Comparison of ENCODE assay signal across 1 cellular context in genomic region chr12:113149361-113150150, GRCh38.
TF ChIP-seq lines count a peak whose summit lies in the region.

Gene CFAP73 (plus strand): TSS chr12:113149724. CDS start chr12:113149858, 134 bp downstream.

TF ChIP-seq in H1, 55 proteins besides CTCF, POLR2A, EP300 and RAD21:
- TF ChIP-seq TEAD4 (IDR thresholded peaks at IDR 0.05; ENCODE audit: low read depth, low read length), result peak; percentile 89
- TF ChIP-seq HDAC2 (IDR thresholded peaks at IDR 0.05; ENCODE audit: borderline replicate concordance in 1 of 2, low read depth in 2 of 2, low read length in 2 of 2), result no peak
- TF ChIP-seq ATF3 (IDR thresholded peaks at IDR 0.05; ENCODE audit: insufficient read depth, low read depth, low read length), result no peak
- no peak for TF ChIP-seq TCF12 (IDR thresholded peaks at IDR 0.05; ENCODE audit: low read depth, low read length)
- peak; percentile 6; the same call in 1 of the 2 replicates for TF ChIP-seq BACH1 (IDR thresholded peaks at IDR 0.05; ENCODE audit: low read length)
- TF ChIP-seq KDM1A (IDR thresholded peaks at IDR 0.05; ENCODE audit: borderline replicate concordance, low read length), result peak; percentile 72; the same call in 1 of the 2 replicates
- peak; percentile 59 to 79; a peak in 2 of 4 replicates for TF ChIP-seq SIN3A (conservative IDR thresholded peaks at IDR 0.05 in 1 of 2, IDR thresholded peaks at IDR 0.05 in 1 of 2; ENCODE audit: low read depth in 1 of 2, low read length in 2 of 2)
TF ChIP-seq in H1: peak in this region for 4.
